In the genomic region with DNA sequence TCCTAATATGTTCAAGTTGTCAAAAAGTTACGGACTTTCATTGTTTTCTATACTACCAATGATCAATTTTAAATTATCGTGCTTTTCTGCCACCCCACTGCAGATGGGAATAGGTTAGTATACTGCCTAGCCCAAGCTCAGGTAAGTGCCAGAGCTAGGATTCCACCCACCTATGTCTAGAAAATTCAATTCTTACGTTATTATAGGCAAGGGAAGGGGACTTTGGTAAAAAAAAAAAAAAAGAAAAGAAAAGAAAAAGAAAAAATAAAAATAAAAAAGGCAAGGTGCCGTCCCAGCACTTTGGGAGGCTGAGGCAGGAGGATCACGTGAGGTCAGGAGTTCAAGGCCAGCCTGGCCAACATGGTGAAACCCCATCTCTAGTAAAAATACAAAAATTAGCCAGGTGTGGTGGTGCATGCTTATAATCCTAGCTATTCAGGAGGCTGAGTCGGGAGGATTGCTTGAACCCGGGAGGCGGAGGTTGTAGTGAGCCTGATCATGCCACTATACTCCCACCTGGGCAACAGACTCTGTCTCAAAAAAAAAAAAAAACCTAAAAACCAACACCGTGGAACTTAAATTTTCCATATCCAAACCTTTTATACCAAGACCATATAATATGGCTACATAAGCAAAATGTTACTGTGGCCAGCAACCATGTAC, we compare ENCODE assay signal across 8 cellular contexts. TPM values are rescaled to one million over a fixed set of nuclear protein-coding genes. Genes with fewer than 3 reads are reported as not detected.
DNase-seq lines count a peak whose midpoint lies in the region; ATAC-seq, FAIRE-seq and TF ChIP-seq lines count a peak whose summit lies in the region.

No MANE protein-coding gene starts in this region.

- POLR2A ChIA-PET in Panc1 (lab: Charles Lee): interaction anchor here (1.1 to 2.2 kb wide), 5 partner anchors 16 to 455 kb away, joined by 3 to 9 read pairs (median 7); a partner anchor contains a TSS
- POLR2A ChIA-PET in H1 (lab: Charles Lee; ENCODE audit: partially characterized antibody): interaction anchor here (0.6 to 4.0 kb wide), 18 partner anchors 11 to 643 kb away, joined by 3 to 32 read pairs (median 4); a partner anchor contains a TSS

- no peak for FAIRE-seq in H1 (lab: Jason Lieb, UNC)

- H3K14ac ChIP-seq in H1 (ENCODE audit: insufficient read length): no peak overlapping the region

- no peak overlapping the region for H2BK15ac ChIP-seq in H1 (ENCODE audit: low read length)

- H3K27me3 ChIP-seq in Panc1 (ENCODE audit: control insufficient read depth, insufficient read depth, low read length): no peaks in the 10 kb centered on the region
- no peaks in the 10 kb centered on the region for H3K27me3 ChIP-seq in H1 (replicated peaks in 1 of 4; ENCODE audit: control insufficient read depth in 3 of 4, extremely low read depth in 1 of 4, insufficient read depth in 3 of 4, low read length in 3 of 4)

- H2AK5ac ChIP-seq in H1 (ENCODE audit: low read depth, low read length): no peak overlapping the region

- no peak for TF ChIP-seq RAD21 in H1 (IDR thresholded peaks at IDR 0.05 in 1 of 2, conservative IDR thresholded peaks at IDR 0.05 in 1 of 2; ENCODE audit: low read depth in 2 of 2, low read length in 2 of 2)

- H3K27ac Mint-ChIP-seq in Calu3 (ENCODE audit: unreplicated experiment) (peak overlapping the region; percentile 99), osteocyte (ENCODE audit: unreplicated experiment) (peak overlapping the region; percentile 98)

- no peak for TF ChIP-seq POLR2A in H1 (IDR thresholded peaks at IDR 0.05; ENCODE audit: control extremely low read depth in 1 of 2, low read depth in 2 of 2, low read length in 2 of 2)

- H3K36me3 ChIP-seq in Panc1 (ENCODE audit: control insufficient read depth, insufficient read depth, low read length) (peaks cover 34% of the 10 kb centered on the region), H1 (ENCODE audit: control insufficient read depth in 2 of 4, insufficient read depth in 4 of 4, low read length in 3 of 4) (peaks cover 6 to 36% (median 22%) of the 10 kb centered on the region in 4 experiments)

- DNase-seq in Calu3: no peak
- no peak for DNase-seq in Panc1 (ENCODE audit: low read depth, low spot score)
- no peak for DNase-seq in H1 (ENCODE audit: low read depth in 1 of 2, low spot score in 2 of 2)
- no peak for DNase-seq in osteocyte (ENCODE audit: extremely low spot score, unreplicated experiment)
- DNase-seq in islet precursor cell: no peak
- no peak for DNase-seq in NCI-H748 (lab: John Stamatoyannopoulos, UW; ENCODE audit: unreplicated experiment)

- no peaks in the 10 kb centered on the region for H3K79me1 ChIP-seq in H1 (ENCODE audit: low read depth, low read length)

- WGBS in H1 (ENCODE audit: extremely low coverage in 1 of 2, insufficient coverage in 1 of 2, insufficient read length in 1 of 2, insufficient replicate concordance in 2 of 2, low coverage in 1 of 2, low lambda C conversion rate in 2 of 2, missing lambda C conversion rate in 1 of 2), 2 experiments: 61% methylated on average over 9 of the region's 9 CpGs; no CpG with 5 or more reads in 1 of the 2 experiments

- ATAC-seq in Panc1 (no peak), GM18909 (IDR thresholded peaks at IDR 0.05; ENCODE audit: poor library complexity, unreplicated experiment) (no peak), GM18867 (IDR thresholded peaks at IDR 0.05; ENCODE audit: unreplicated experiment) (no peak)

- H3K9me3 Mint-ChIP-seq in Calu3 (ENCODE audit: low read depth, unreplicated experiment): no peaks in the 10 kb centered on the region
- no peaks in the 10 kb centered on the region for H3K9me3 Mint-ChIP-seq in osteocyte (ENCODE audit: unreplicated experiment)

- H3K4ac ChIP-seq in H1 (replicated peaks; ENCODE audit: insufficient read length, low read depth, low read length): no peak overlapping the region

- peak overlapping the region; percentile 15; the same call in 1 of the 2 replicates for H4K8ac ChIP-seq in H1 (ENCODE audit: extremely low read depth, insufficient read depth, low read length)

- H2AFZ ChIP-seq in H1 (ENCODE audit: low read length): no peak overlapping the region

- BruUV-seq in Calu3 (replicated peaks; lab: Mats Ljungman, UMichigan) (no TSS peak), Panc1 (replicated peaks; lab: Mats Ljungman, UMichigan) (no TSS peak)

- H3K4me1 Mint-ChIP-seq in Calu3 (ENCODE audit: low read depth, unreplicated experiment) (peaks cover 20% of the 10 kb centered on the region), osteocyte (ENCODE audit: unreplicated experiment) (peaks cover 26% of the 10 kb centered on the region)

- no peak overlapping the region for H2BK120ac ChIP-seq in H1 (replicated peaks; ENCODE audit: low read depth, low read length)

- peak overlapping the region; percentile 91 to 99 for H3K4me3 ChIP-seq in Panc1 (ENCODE audit: low read depth in 2 of 2, low read length in 2 of 2)
- peak overlapping the region; percentile 80 to 93 (median 86) for H3K4me3 ChIP-seq in H1 (ENCODE audit: extremely low read depth in 1 of 4, insufficient read depth in 2 of 4, low read depth in 3 of 4, low read length in 4 of 4)

- no peaks in the 10 kb centered on the region for H3K9me3 ChIP-seq in Panc1 (ENCODE audit: control insufficient read depth, insufficient read depth, low read depth, low read length)
- H3K9me3 ChIP-seq in H1 (ENCODE audit: insufficient read depth in 2 of 2, low read depth in 1 of 2, low read length in 1 of 2): no peaks in the 10 kb centered on the region

- H2BK20ac ChIP-seq in H1 (ENCODE audit: low read length): no peak overlapping the region

- no peak for TF ChIP-seq EP300 in H1 (IDR thresholded peaks at IDR 0.05; ENCODE audit: borderline replicate concordance in 1 of 2, low read depth in 2 of 2, low read length in 2 of 2)

- H2BK5ac ChIP-seq in H1 (ENCODE audit: low read depth, low read length): peak overlapping the region; percentile 0; the same call in 1 of the 2 replicates

- H2BK12ac ChIP-seq in H1 (ENCODE audit: low read depth, low read length): no peak overlapping the region

- no peak overlapping the region for H4K91ac ChIP-seq in H1 (replicated peaks; ENCODE audit: insufficient read length, low read length)

- H3K9ac ChIP-seq in H1 (replicated peaks in 1 of 4; ENCODE audit: extremely low read depth in 1 of 4, low read depth in 3 of 4, low read length in 3 of 4): peak overlapping the region in 3 of 4 experiments; percentile 98 to 99 (median 98); a peak in 6 of 7 replicates

- no peak overlapping the region for H4K5ac ChIP-seq in H1 (ENCODE audit: insufficient read length, low read depth, low read length)

- no peaks in the 10 kb centered on the region for H3K27me3 Mint-ChIP-seq in Calu3 (ENCODE audit: unreplicated experiment)
- no peaks in the 10 kb centered on the region for H3K27me3 Mint-ChIP-seq in osteocyte (ENCODE audit: unreplicated experiment)

- H3K56ac ChIP-seq in H1 (replicated peaks; ENCODE audit: insufficient read length, low read depth, low read length): no peak overlapping the region

- no peak for TF ChIP-seq CTCF in Calu3 (IDR thresholded peaks at IDR 0.05; ENCODE audit: unreplicated experiment)
- no peak for TF ChIP-seq CTCF in Panc1 (IDR thresholded peaks at IDR 0.05)
- no peak for TF ChIP-seq CTCF in H1 (IDR thresholded peaks at IDR 0.05; ENCODE audit: control extremely low read depth in 1 of 3, insufficient read depth in 1 of 3, low read depth in 1 of 3, low read length in 3 of 3)
- no peak for TF ChIP-seq CTCF in osteocyte (IDR thresholded peaks at IDR 0.05)

- CTCF ChIA-PET in Calu3 (lab: Charles Lee) (interaction anchor here (0.6 to 1.2 kb wide), 7 partner anchors 11 to 1572 kb away, joined by 3 to 10 read pairs (median 3); no protein-coding TSS in a partner anchor), Panc1 (lab: Charles Lee) (no interaction called here), H1 (lab: Charles Lee; ENCODE audit: partially characterized antibody) (interaction anchor here (0.7 kb wide), 1 partner anchor 372 kb away, joined by 3 read pairs; no protein-coding TSS in a partner anchor)

- no peak overlapping the region for H3K18ac ChIP-seq in H1 (ENCODE audit: extremely low read depth, low read length)

- H3K4me3 Mint-ChIP-seq in Calu3 (ENCODE audit: low read depth, unreplicated experiment): peak overlapping the region; percentile 93
- H3K4me3 Mint-ChIP-seq in osteocyte (ENCODE audit: unreplicated experiment): peak overlapping the region; percentile 92

- H4K20me1 ChIP-seq in H1 (replicated peaks in 1 of 2; ENCODE audit: control insufficient read depth in 1 of 2, insufficient read depth in 2 of 2, low read length in 2 of 2): peaks cover 2 to 5% of the 10 kb centered on the region in 2 experiments

- intact Hi-C loops in Calu3 (cut with micrococcal nuclease; ENCODE audit: unreplicated experiment): no loop called here
- intact Hi-C loops in Panc1 (cut with micrococcal nuclease; ENCODE audit: unreplicated experiment): no loop called here

- in situ Hi-C loops in Panc1 (cut with HindIII; ENCODE audit: low pct_unique_long_range_greater_than_20kb, low sequenced_read_pairs): no loop called here

- H3K4me2 ChIP-seq in H1 (ENCODE audit: insufficient read depth in 1 of 2, low read depth in 2 of 2, low read length in 2 of 2): peak overlapping the region; percentile 64 to 77

- no peaks in the 10 kb centered on the region for H3K23me2 ChIP-seq in H1 (ENCODE audit: low read depth, low read length)

- H3K27ac ChIP-seq in Panc1 (ENCODE audit: low read length) (peak overlapping the region; percentile 98), H1 (ENCODE audit: low read depth, low read length) (peak overlapping the region; percentile 97; the same call in 1 of the 2 replicates)

- no peak overlapping the region for H3K23ac ChIP-seq in H1 (ENCODE audit: insufficient read length)

- H3K36me3 Mint-ChIP-seq in Calu3 (ENCODE audit: insufficient read depth, unreplicated experiment): peaks cover 54% of the 10 kb centered on the region
- peaks cover 27% of the 10 kb centered on the region for H3K36me3 Mint-ChIP-seq in osteocyte (ENCODE audit: unreplicated experiment)

- H3K79me2 ChIP-seq in H1 (ENCODE audit: control insufficient read depth in 1 of 2, insufficient read depth in 2 of 2, low read length in 2 of 2): peaks cover 5 to 25% of the 10 kb centered on the region in 2 experiments; a peak in 3 of 4 replicates

- H3K4me1 ChIP-seq in Panc1 (ENCODE audit: control insufficient read depth, insufficient read depth, low read length) (peaks cover 24% of the 10 kb centered on the region), H1 (replicated peaks in 1 of 4; ENCODE audit: control insufficient read depth in 3 of 4, insufficient read depth in 4 of 4, low read length in 3 of 4) (peaks cover 0 to 6% (median 2%) of the 10 kb centered on the region in 4 experiments; a peak in 5 of 7 replicates)

RNA-seq across cellular contexts. Expression of a gene that starts 1.3 kb away (rescaled TPM):
- total RNA-seq in Calu3 (2022) (88.7 and 103 TPM in 2 replicates), Panc1 (2021; ENCODE audit: unreplicated experiment) (35.2 TPM), osteocyte (39.4 and 43.7 TPM in 2 replicates)
- 17.5 TPM for polyA plus RNA-seq in Panc1 (2012; ENCODE audit: insufficient read length)
- total RNA-seq in H1 (2021; fragmentation: NEBNext Ultra II Directional; extraction: Animal tissue kit (Norgen Biotek cat#: 25700)): 271 and 280 TPM in 2 replicates
- polyA plus RNA-seq in H1 (2011; rRNA removed): 40.0 and 99.9 TPM in 2 replicates
- 158 TPM for polyA plus RNA-seq in H1 (2011; cell fraction: cytosol; rRNA removed)
- polyA plus RNA-seq in H1 (2011; cell fraction: nucleus; rRNA removed): 10.1 TPM
- 121 to 356 TPM (median 153 TPM) in 4 replicates for polyA plus RNA-seq in H1 (2012, experiment 1 of 2)
- 1,071 TPM for polyA plus RNA-seq in H1 (2012, experiment 2 of 2)
- polyA plus RNA-seq in H1 (2013, experiment 1 of 2): 805 TPM
- polyA plus RNA-seq in H1 (2013, experiment 2 of 2): 862 TPM
- polyA minus RNA-seq in H1 (2011; rRNA and poly(A)+ RNA removed): 6.2 and 6.6 TPM in 2 replicates
- 13.1 TPM for polyA minus RNA-seq in H1 (2011; cell fraction: cytosol; rRNA and poly(A)+ RNA removed)
- 28.3 TPM for polyA minus RNA-seq in H1 (2011; cell fraction: nucleus; rRNA and poly(A)+ RNA removed)

RNA-seq across cellular contexts. Expression of a gene that starts 39.7 kb away (rescaled TPM):
- 9.4 and 10.4 TPM in 2 replicates for total RNA-seq in Calu3 (2022)
- total RNA-seq in Panc1 (2021; ENCODE audit: unreplicated experiment): 72.0 TPM
- polyA plus RNA-seq in Panc1 (2012; ENCODE audit: insufficient read length): 27.2 TPM
- 13.8 and 15.0 TPM in 2 replicates for total RNA-seq in H1 (2021; fragmentation: NEBNext Ultra II Directional; extraction: Animal tissue kit (Norgen Biotek cat#: 25700))
- 1.5 and 1.6 TPM in 2 replicates for polyA plus RNA-seq in H1 (2011; rRNA removed)
- 2.1 TPM for polyA plus RNA-seq in H1 (2011; cell fraction: cytosol; rRNA removed)
- 1.1 TPM for polyA plus RNA-seq in H1 (2011; cell fraction: nucleus; rRNA removed)
- 5.2 to 10.6 TPM (median 8.2 TPM) in 4 replicates for polyA plus RNA-seq in H1 (2012, experiment 1 of 2)
- polyA plus RNA-seq in H1 (2012, experiment 2 of 2): 0.50 TPM
- polyA plus RNA-seq in H1 (2013, experiment 1 of 2): 7.1 TPM
- 6.4 TPM for polyA plus RNA-seq in H1 (2013, experiment 2 of 2)
- polyA minus RNA-seq in H1 (2011; rRNA and poly(A)+ RNA removed): 7.4 and 10.3 TPM in 2 replicates
- 1.3 TPM for polyA minus RNA-seq in H1 (2011; cell fraction: cytosol; rRNA and poly(A)+ RNA removed)
- 4.3 TPM for polyA minus RNA-seq in H1 (2011; cell fraction: nucleus; rRNA and poly(A)+ RNA removed)
- total RNA-seq in osteocyte: 20.5 and 24.3 TPM in 2 replicates
